33 cellular contexts compared by ENCODE assay signal in genomic region chr11:75079546-75079945, GRCh38. TPM values are rescaled to one million over a fixed set of nuclear protein-coding genes. Genes with fewer than 3 reads are reported as not detected.
"Had no signal": no experiment of that assay in that cellular context is flagged by ENCODE, and none has a peak within 500 bp of the region (broad histone marks: within the 10 kb centered on the region; RNA-seq: fewer than 3 reads in every experiment).

No MANE protein-coding gene starts in this region.

- ATAC-seq: activated CD4-positive, alpha-beta T cell treated with anti-CD3 and anti-CD28 coated beads for 36 hours; activated CD8-positive, alpha-beta T cell treated with anti-CD3 and anti-CD28 coated beads for 36 hours; activated T-cell treated with anti-CD3 and anti-CD28 coated beads, Interleukin-2, amount 50 U/mL, for 4 hours; activated T-helper 17 cell treated with anti-CD3 and anti-CD28 coated beads, Interleukin-2, amount 50 U/mL, for 72 hours; effector memory CD8-positive, alpha-beta T cell; foreskin keratinocyte; gastrocnemius medialis; heart left ventricle had no signal

- FAIRE-seq: astrocyte, bronchial epithelial cell had no signal

- H3K27me3 ChIP-seq: brain microvascular endothelial cell had no signal

- H3K27ac ChIP-seq: brain microvascular endothelial cell, esophagus muscularis mucosa, foreskin keratinocyte, gastrocnemius medialis, heart left ventricle had no signal

- DNase-seq: activated CD4-positive, alpha-beta T cell treated with anti-CD3 and anti-CD28 coated beads for 36 hours; activated CD4-positive, alpha-beta T cell treated with anti-CD3 and anti-CD28 coated beads, Interleukin-2, amount 50 U/mL, for 1 hour; activated CD4-positive, alpha-beta T cell treated with anti-CD3 and anti-CD28 coated beads, Interleukin-2, amount 50 U/mL, for 48 hours; activated CD4-positive, CD25-positive, alpha-beta regulatory T cell; activated CD4-positive, CD25-positive, alpha-beta regulatory T cell treated with anti-CD3 and anti-CD28 coated beads, Interleukin-2, amount 50 U/mL, for 72 hours; activated CD8-positive, alpha-beta memory T cell treated with anti-CD3 and anti-CD28 coated beads for 24 hours; activated CD8-positive, alpha-beta T cell treated with anti-CD3 and anti-CD28 coated beads for 36 hours; activated effector memory CD4-positive, alpha-beta T cell treated with Interleukin-2 at 50 U/mL for 16 hours; activated gamma-delta T cell treated with Interleukin-2 at 50 U/mL for 16 hours; activated naive CD4-positive, alpha-beta T cell treated with anti-CD3 and anti-CD28 coated beads, Interleukin-2, amount 50 U/mL, for 16 hours; activated naive CD4-positive, alpha-beta T cell treated with Interleukin-2 at 50 U/mL for 16 hours; activated T-cell treated with anti-CD3 and anti-CD28 coated beads, Interleukin-2, amount 50 U/mL, for 4 hours; amniotic stem cell; anterior cingulate cortex; brain microvascular endothelial cell; cortex of kidney; dermis blood vessel endothelial cell; effector CD4-positive, alpha-beta T cell; effector memory CD8-positive, alpha-beta T cell; erythroblast; foreskin keratinocyte; gastrocnemius medialis; glutamatergic neuron; heart left ventricle; T-helper 2 cell had no signal

- H3K4me1 ChIP-seq: esophagus muscularis mucosa, foreskin keratinocyte, gastrocnemius medialis, heart left ventricle had no signal

- H3K4me3 ChIP-seq: esophagus muscularis mucosa, gastrocnemius medialis, heart left ventricle had no signal

- H3K9me3 ChIP-seq: esophagus muscularis mucosa, gastrocnemius medialis, heart left ventricle had no signal

- H3K36me3 ChIP-seq: brain microvascular endothelial cell, esophagus muscularis mucosa, gastrocnemius medialis, heart left ventricle had no signal

RNA-seq across cellular contexts. Expression of gene OR2AT4, which starts 17.1 kb away (rescaled TPM):
- total RNA-seq: activated CD4-positive, alpha-beta T cell treated with anti-CD3 and anti-CD28 coated beads for 36 hours; activated CD8-positive, alpha-beta T cell treated with anti-CD3 and anti-CD28 coated beads for 36 hours; activated T-cell treated with anti-CD3 and anti-CD28 coated beads, Interleukin-2, amount 50 U/mL, for 4 hours; activated T-helper 17 cell treated with anti-CD3 and anti-CD28 coated beads, Interleukin-2, amount 50 U/mL, for 72 hours; astrocyte; bronchial epithelial cell; cardiac septum; cerebellum; dermis blood vessel endothelial cell; foreskin keratinocyte; gastrocnemius medialis; heart left ventricle; T-helper 1 cell treated with Interleukin-12 subunit alpha and Interleukin-12 subunit beta and Interleukin-4 antibody, amounts not matched to agents 30 ng/mL and 1 ng/mL, for 36 hours had no signal
- polyA plus RNA-seq: adipose tissue, foreskin keratinocyte, heart left ventricle had no signal
